In genomic region chr19:34359140-34359953, GRCh38 we compare ENCODE assay signal across 7 cellular contexts.
DNase-seq lines count a peak whose midpoint lies in the region; ATAC-seq, FAIRE-seq and TF ChIP-seq lines count a peak whose summit lies in the region.

No MANE protein-coding gene starts in this region.

- in situ Hi-C loops in astrocyte of the cerebellum (cut with HindIII; ENCODE audit: low sequenced_read_pairs) = no loop called here

- H3K4me3 ChIP-seq in astrocyte of the cerebellum (ENCODE audit: low read depth, low read length) (peak overlapping the region; percentile 41), retinal pigment epithelial cell (ENCODE audit: low read length) (peak overlapping the region; percentile 51)

- H3K9me3 Mint-ChIP-seq in T-helper 2 cell treated with Interferon-gamma antibody and Interleukin-4, amounts not matched to agents 5 μg/mL and 100 μg/mL, for 36 hours = no peaks in the 10 kb centered on the region

- H3K27ac Mint-ChIP-seq in T-helper 2 cell treated with Interferon-gamma antibody and Interleukin-4, amounts not matched to agents 5 μg/mL and 100 μg/mL, for 36 hours = peak overlapping the region; percentile 89

- no peaks in the 10 kb centered on the region for H3K27me3 Mint-ChIP-seq in T-helper 2 cell treated with Interferon-gamma antibody and Interleukin-4, amounts not matched to agents 5 μg/mL and 100 μg/mL, for 36 hours (ENCODE audit: low read depth)

- TF ChIP-seq CTCF in astrocyte of the cerebellum (IDR thresholded peaks at IDR 0.05; ENCODE audit: low read depth, low read length, missing control alignments) (peak; percentile 59), retinal pigment epithelial cell (conservative IDR thresholded peaks at IDR 0.05; ENCODE audit: low read depth, low read length) (peak; percentile 66)

- peak; percentile 85 for ATAC-seq in HG02973 (IDR thresholded peaks at IDR 0.05; ENCODE audit: unreplicated experiment)

- peak; percentile 94 for FAIRE-seq in GM18507 (lab: Jason Lieb, UNC)

- DNase-seq in GM18507 (ENCODE audit: extremely low spot score, insufficient read length, low read depth) (peak; percentile 97), NCI-H187 treated with DMSO at 0.1 percent for 48 hours (lab: John Stamatoyannopoulos, UW) (peak; percentile 75), astrocyte of the cerebellum (ENCODE audit: low read depth) (peak; percentile 84), hippocampal formation (lab: John Stamatoyannopoulos, UW) (peak; percentile 72 to 86), retinal pigment epithelial cell (ENCODE audit: low read depth) (peak; percentile 87)
- peak; percentile 100 for DNase-seq in T-helper 2 cell treated with Interferon-gamma antibody and Interleukin-4, amounts not matched to agents 5 μg/mL and 100 μg/mL, for 36 hours (ENCODE audit: low spot score)

- peak overlapping the region; percentile 95 for H3K4me3 Mint-ChIP-seq in T-helper 2 cell treated with Interferon-gamma antibody and Interleukin-4, amounts not matched to agents 5 μg/mL and 100 μg/mL, for 36 hours

- peaks cover 43% of the 10 kb centered on the region for H3K4me1 Mint-ChIP-seq in T-helper 2 cell treated with Interferon-gamma antibody and Interleukin-4, amounts not matched to agents 5 μg/mL and 100 μg/mL, for 36 hours (ENCODE audit: low read depth)

- H3K36me3 Mint-ChIP-seq in T-helper 2 cell treated with Interferon-gamma antibody and Interleukin-4, amounts not matched to agents 5 μg/mL and 100 μg/mL, for 36 hours (ENCODE audit: low read depth) = peaks cover 8% of the 10 kb centered on the region

Comparison
In these comparisons a context has a peak if more than half of its experiments do, and no peak if none do; other contexts are left out.
1. Peak in every context shown above with its lines: DNase-seq, ATAC-seq and H3K4me3 ChIP-seq.